Comparison of ENCODE assay signal across 10 cellular contexts in genomic region chr12:46360908-46361666, GRCh38. TPM values are rescaled to one million over a fixed set of nuclear protein-coding genes. Genes with fewer than 3 reads are reported as not detected.
DNase-seq lines count a peak whose midpoint lies in the region; ATAC-seq and TF ChIP-seq lines count a peak whose summit lies in the region.
"Had no signal": no experiment of that assay in that cellular context is flagged by ENCODE, and none has a peak within 500 bp of the region (broad histone marks: within the 10 kb centered on the region; RNA-seq: fewer than 3 reads in every experiment).

No MANE protein-coding gene starts in this region.

- H3K27ac Mint-ChIP-seq in activated naive CD8-positive, alpha-beta T cell treated with anti-CD3 and anti-CD28 coated beads, Interleukin-2, amount 50 U/mL, for 24 hours, result peak overlapping the region; percentile 33
- no peak overlapping the region for H3K27ac Mint-ChIP-seq in T-helper 17 cell

- intact Hi-C loops in mucosa of descending colon (cut with DNase I, micrococcal nuclease), result no loop called here

- peaks cover 13% of the 10 kb centered on the region for H3K4me1 ChIP-seq in mucosa of descending colon (ENCODE audit: low read depth)

- H3K27me3 Mint-ChIP-seq in activated naive CD8-positive, alpha-beta T cell treated with anti-CD3 and anti-CD28 coated beads, Interleukin-2, amount 50 U/mL, for 24 hours, result no peaks in the 10 kb centered on the region
- H3K27me3 Mint-ChIP-seq in T-helper 17 cell, result no peaks in the 10 kb centered on the region

- TF ChIP-seq CTCF in mucosa of descending colon (IDR thresholded peaks at IDR 0.05), result no peak

- peaks cover 17% of the 10 kb centered on the region for H3K36me3 ChIP-seq in mucosa of descending colon (ENCODE audit: low read depth)

- no peaks in the 10 kb centered on the region for H3K9me3 Mint-ChIP-seq in activated naive CD8-positive, alpha-beta T cell treated with anti-CD3 and anti-CD28 coated beads, Interleukin-2, amount 50 U/mL, for 24 hours

- H3K4me3 Mint-ChIP-seq in activated naive CD8-positive, alpha-beta T cell treated with anti-CD3 and anti-CD28 coated beads, Interleukin-2, amount 50 U/mL, for 24 hours, result no peak overlapping the region
- H3K4me3 Mint-ChIP-seq in T-helper 17 cell, result no peak overlapping the region

- H3K9me3 ChIP-seq in T-helper 17 cell (ENCODE audit: control insufficient read depth, low read length, poor library complexity, severe bottlenecking), result no peaks in the 10 kb centered on the region
- H3K9me3 ChIP-seq in mucosa of descending colon, result no peaks in the 10 kb centered on the region
- H3K9me3 ChIP-seq: gastroesophageal sphincter had no signal

- H3K36me3 Mint-ChIP-seq in activated naive CD8-positive, alpha-beta T cell treated with anti-CD3 and anti-CD28 coated beads, Interleukin-2, amount 50 U/mL, for 24 hours (ENCODE audit: low read depth), result peaks cover 74% of the 10 kb centered on the region
- H3K36me3 Mint-ChIP-seq in T-helper 17 cell (ENCODE audit: low read depth), result peaks cover 2% of the 10 kb centered on the region

- H3K4me3 ChIP-seq in mucosa of descending colon, result no peak overlapping the region
- H3K4me3 ChIP-seq: gastroesophageal sphincter had no signal

- DNase-seq in CD1c-positive myeloid dendritic cell (ENCODE audit: extremely low spot score) (peak; percentile 58), AG08395 (ENCODE audit: low spot score) (no peak), T-helper 17 cell (no peak), DMS153 (lab: John Stamatoyannopoulos, UW) (no peak), mucosa of descending colon (no peak)
- DNase-seq in activated naive CD8-positive, alpha-beta T cell treated with anti-CD3 and anti-CD28 coated beads, Interleukin-2, amount 50 U/mL, for 24 hours, result no peak
- DNase-seq: NCI-H1417 treated with DMSO at 0.1 percent for 48 hours had no signal

- H3K4me1 Mint-ChIP-seq in activated naive CD8-positive, alpha-beta T cell treated with anti-CD3 and anti-CD28 coated beads, Interleukin-2, amount 50 U/mL, for 24 hours, result peaks cover 57% of the 10 kb centered on the region
- peaks cover 25% of the 10 kb centered on the region for H3K4me1 Mint-ChIP-seq in T-helper 17 cell

- peak; percentile 78 for ATAC-seq in GM19395 (IDR thresholded peaks at IDR 0.05; ENCODE audit: unreplicated experiment)
- peak; percentile 82 for ATAC-seq in HG03159 (IDR thresholded peaks at IDR 0.05; ENCODE audit: unreplicated experiment)
- no peak for ATAC-seq in activated naive CD8-positive, alpha-beta T cell treated with anti-CD3 and anti-CD28 coated beads, Interleukin-2, amount 50 U/mL, for 24 hours
- no peak for ATAC-seq in T-helper 17 cell
- ATAC-seq in mucosa of descending colon, result no peak
- ATAC-seq: gastroesophageal sphincter had no signal

RNA-seq across cellular contexts. Expression of gene SLC38A2, which starts 11.5 kb away (rescaled TPM):
- total RNA-seq in T-helper 17 cell (100 to 1,000 TPM; 124 to 173 TPM), mucosa of descending colon (100 to 1,000 TPM in 2 of 3 donors, 10 to 100 TPM in 1; 82.9 to 216 (median 143) TPM)

Comparison
In these comparisons a context has a peak if more than half of its experiments do, and no peak if none do; other contexts are left out.
1. ATAC-seq: peak in GM19395 (single experiment) and HG03159 (single experiment); none in activated naive CD8-positive, alpha-beta T cell treated with anti-CD3 and anti-CD28 coated beads, Interleukin-2, amount 50 U/mL, for 24 hours (single experiment), T-helper 17 cell (single experiment) and mucosa of descending colon (single experiment).